In genomic region chr17:41777579-41778188, GRCh38 we compare ENCODE assay signal across 8 cellular contexts. TPM values are rescaled to one million over a fixed set of nuclear protein-coding genes. Genes with fewer than 3 reads are reported as not detected.
DNase-seq lines count a peak whose midpoint lies in the region; ATAC-seq and TF ChIP-seq lines count a peak whose summit lies in the region.

No MANE protein-coding gene starts in this region.

- peak overlapping the region; percentile 42 for H3K27ac ChIP-seq in thymus (ENCODE audit: low read depth)

- H3K4me3 ChIP-seq in cardiac fibroblast (replicated peaks in 1 of 2; ENCODE audit: low read depth in 2 of 2, low read length in 2 of 2) (peak overlapping the region in 1 of 2 donors; percentile 1), thymus (ENCODE audit: low read length) (no peak overlapping the region)

- DNase-seq in AG09319 (ENCODE audit: extremely low read depth, low read depth) (peak; percentile 69), NCI-H2029 (lab: John Stamatoyannopoulos, UW) (peak; percentile 96), cardiac fibroblast (ENCODE audit: low read depth in 2 of 2) (peak; percentile 95 to 98), kidney tubule cell (ENCODE audit: low spot score) (peak; percentile 85), NCI-H128 (lab: John Stamatoyannopoulos, UW; ENCODE audit: unreplicated experiment) (no peak), NCI-H1930 (lab: John Stamatoyannopoulos, UW) (no peak)

- no peaks in the 10 kb centered on the region for H3K9me3 ChIP-seq in thymus (ENCODE audit: control insufficient read depth)

- no peaks in the 10 kb centered on the region for H3K4me1 ChIP-seq in thymus (ENCODE audit: control insufficient read depth, insufficient read depth, low read length)

- H3K27me3 ChIP-seq in thymus (ENCODE audit: control insufficient read depth, insufficient read depth): no peaks in the 10 kb centered on the region

- H3K36me3 ChIP-seq in thymus (ENCODE audit: control insufficient read depth, insufficient read depth): no peaks in the 10 kb centered on the region

- no peak for ATAC-seq in GM21515 (IDR thresholded peaks at IDR 0.05; ENCODE audit: unreplicated experiment)

- 69% methylated on average over 12 of the region's 12 CpGs for WGBS in thymus

- TF ChIP-seq CTCF in AG09319 (IDR thresholded peaks at IDR 0.05; ENCODE audit: low read depth, low read length) (no peak), cardiac fibroblast (IDR thresholded peaks at IDR 0.05; ENCODE audit: low read depth, low read length) (peak; percentile 18)

RNA-seq across cellular contexts. Expression of gene JUP, which starts 8.8 kb away (rescaled TPM):
- polyA plus RNA-seq in thymus: 87.6 TPM

RNA-seq across cellular contexts. Expression of gene P3H4, which starts 34.1 kb away (rescaled TPM):
- polyA plus RNA-seq in thymus: 4.8 TPM

RNA-seq across cellular contexts. Expression of gene FKBP10, which starts 35.1 kb away (rescaled TPM):
- polyA plus RNA-seq in thymus: 9.6 TPM

RNA-seq across cellular contexts. Expression of gene HAP1, which starts 43.2 kb away (rescaled TPM):
- 4.0 TPM for polyA plus RNA-seq in thymus

RNA-seq across cellular contexts. Expression of gene NT5C3B, which starts 58.3 kb away (rescaled TPM):
- polyA plus RNA-seq in thymus: 57.3 TPM

Comparison
In these comparisons a context has a peak if more than half of its experiments do, and no peak if none do; other contexts are left out.
1. DNase-seq: peak in AG09319 (single experiment), NCI-H2029 (single experiment), cardiac fibroblast (2 of 2) and kidney tubule cell (single experiment); none in NCI-H128 (single experiment) and NCI-H1930 (0 of 2).